Comparison of ENCODE assay signal across 8 cellular contexts in the genomic region with DNA sequence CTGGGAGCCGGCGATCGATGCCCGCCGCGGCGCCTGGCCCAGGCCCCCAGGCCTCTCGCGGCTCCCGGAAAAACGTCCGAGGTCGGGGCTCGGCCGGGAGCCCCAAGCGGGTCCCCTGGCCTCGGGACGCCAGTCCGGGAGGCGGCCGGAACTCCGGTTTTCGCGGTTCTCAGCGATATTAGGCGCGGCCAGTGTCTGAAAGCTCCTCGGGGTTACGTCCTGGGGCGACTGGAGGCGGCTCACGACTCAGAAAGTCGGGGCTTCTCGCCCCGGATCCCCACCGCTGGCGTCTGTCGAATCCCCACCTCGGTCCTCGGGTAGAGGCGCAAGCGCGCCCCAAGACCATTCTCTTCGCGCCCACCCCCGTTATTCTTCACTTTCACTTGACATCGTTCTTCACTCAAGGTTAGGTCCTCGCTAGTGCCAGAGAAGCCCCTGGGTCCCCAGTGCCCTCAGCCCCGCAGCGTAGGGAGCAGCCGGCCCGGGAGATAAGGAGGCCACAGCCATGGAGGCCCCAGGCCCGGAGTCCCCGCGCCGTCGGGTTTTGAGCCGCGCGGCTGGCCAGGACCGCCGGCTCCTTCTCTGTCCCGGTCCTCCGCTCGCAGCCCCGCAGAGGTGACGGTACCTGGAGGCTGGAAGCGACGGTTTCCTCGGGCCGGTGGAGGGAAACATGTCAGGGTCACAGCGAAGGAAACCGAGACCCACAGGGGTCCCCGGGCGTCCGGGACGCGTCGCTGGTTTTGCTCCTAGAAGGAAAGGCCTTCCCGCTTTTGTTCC. TPM values are rescaled to one million over a fixed set of nuclear protein-coding genes. Genes with fewer than 3 reads are reported as not detected.
DNase-seq lines count a peak whose midpoint lies in the region; ATAC-seq and TF ChIP-seq lines count a peak whose summit lies in the region.

No MANE protein-coding gene starts in this region.

- H3K27ac ChIP-seq in colonic mucosa = peak overlapping the region; percentile 91

- H3K4me3 ChIP-seq in colonic mucosa (peak overlapping the region; percentile 75), lower leg skin (ENCODE audit: low read depth, poor library complexity, severe bottlenecking) (peak overlapping the region; percentile 82)

- no peaks in the 10 kb centered on the region for H3K4me1 ChIP-seq in colonic mucosa

- H3K27me3 ChIP-seq in colonic mucosa = peaks cover 7% of the 10 kb centered on the region

- whole genome bisulfite sequencing in lower leg skin, 2 donors = 29 to 36% methylated on average over 64 to 80 of the region's 80 CpGs

- H3K9ac ChIP-seq in colonic mucosa (ENCODE audit: low read depth in 2 of 2, low read length in 2 of 2) = peak overlapping the region; percentile 78 to 79

- intact Hi-C loops in colonic mucosa (cut with DNase I) (loop anchor here (10.0 kb wide), 1 partner anchor 92 kb away; a partner anchor contains a TSS), lower leg skin (cut with DNase I; ENCODE audit: low total_unique reads) (loop anchor here (5.0 kb wide), 1 partner anchor 69 kb away; a partner anchor contains a TSS)

- no peaks in the 10 kb centered on the region for H3K9me3 ChIP-seq in colonic mucosa

- H3K36me3 ChIP-seq in colonic mucosa = no peaks in the 10 kb centered on the region

- TF ChIP-seq CTCF in colonic mucosa (IDR thresholded peaks at IDR 0.05) (no peak), lower leg skin (IDR thresholded peaks at IDR 0.05) (no peak)

- ATAC-seq in GM18517 (IDR thresholded peaks at IDR 0.05; ENCODE audit: unreplicated experiment) (peak; percentile 15), HG02973 (IDR thresholded peaks at IDR 0.05; ENCODE audit: unreplicated experiment) (peak; percentile 30)

- DNase-seq in activated CD4-positive, CD25-positive, alpha-beta regulatory T cell treated with anti-CD3 and anti-CD28 coated beads, Interleukin-2, amount 50 U/mL, for 72 hours = peak; percentile 71
- DNase-seq in colonic mucosa (peak; percentile 28), lower leg skin (ENCODE audit: low spot score in 2 of 2) (peak; percentile 28 to 90), MV-4-11 (lab: John Stamatoyannopoulos, UW) (no peak), NCI-H748 (lab: John Stamatoyannopoulos, UW; ENCODE audit: unreplicated experiment) (no peak)
- DNase-seq in stimulated activated CD4-positive, alpha-beta T cell treated with anti-CD3 and anti-CD28 coated beads, Interleukin-4, amount 100 ng/mL, for 24 hours = peak; percentile 49

- no peak for TF ChIP-seq POLR2A in lower leg skin (IDR thresholded peaks at IDR 0.05)

RNA-seq across cellular contexts. Expression of a gene that starts 35.2 kb away (rescaled TPM):
- total RNA-seq in colonic mucosa = not detected
- not detected for total RNA-seq in lower leg skin

Comparison
In these comparisons a context has a peak if more than half of its experiments do, and no peak if none do; other contexts are left out.
1. DNase-seq: peak in activated CD4-positive, CD25-positive, alpha-beta regulatory T cell treated with anti-CD3 and anti-CD28 coated beads, Interleukin-2, amount 50 U/mL, for 72 hours (single experiment), colonic mucosa (single experiment), lower leg skin (2 of 2) and stimulated activated CD4-positive, alpha-beta T cell treated with anti-CD3 and anti-CD28 coated beads, Interleukin-4, amount 100 ng/mL, for 24 hours (single experiment); none in MV-4-11 (single experiment) and NCI-H748 (single experiment).